ENCODE assay signal across 24 cellular contexts in the genomic region with DNA sequence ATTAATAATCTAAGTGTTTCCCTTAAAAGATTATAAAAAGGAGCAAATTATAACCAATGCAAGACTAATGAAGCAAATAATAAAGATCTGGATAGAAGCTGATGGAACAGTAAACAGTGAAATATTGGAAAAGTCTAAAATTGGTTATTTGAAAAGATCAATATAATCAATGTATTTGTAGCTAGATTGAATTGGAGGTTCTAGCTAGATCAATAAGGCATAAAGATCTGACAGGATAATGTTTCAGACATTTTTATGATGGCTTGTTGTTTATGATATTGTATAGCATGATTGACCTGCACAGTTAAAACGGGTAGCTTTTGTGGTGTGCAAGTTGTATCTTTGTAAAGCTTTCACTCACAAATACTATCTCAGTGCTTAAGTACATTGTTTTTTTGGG.
"Had no signal": no experiment of that assay in that cellular context is flagged by ENCODE, and none has a peak within 500 bp of the region (broad histone marks: within the 10 kb centered on the region; RNA-seq: fewer than 3 reads in every experiment).

No MANE protein-coding gene starts in this region.

- H3K36me3 ChIP-seq: esophagus muscularis mucosa, gastroesophageal sphincter, heart right ventricle, left lung, lower lobe of right lung had no signal

- H3K27ac Mint-ChIP-seq: mesothelial cell of epicardium, naive B cell had no signal

- DNase-seq: dermis blood vessel endothelial cell; dorsolateral prefrontal cortex; effector CD4-positive, alpha-beta T cell; effector memory CD4-positive, alpha-beta T cell; foreskin keratinocyte; head of caudate nucleus; heart right ventricle; hippocampal formation; left cardiac atrium; left lung; left ventricle myocardium superior; lower lobe of right lung; mesenchymal stem cell; mucosa of descending colon; naive B cell had no signal

- H3K27ac ChIP-seq: coronary artery, dorsolateral prefrontal cortex, esophagus muscularis mucosa, foreskin keratinocyte, gastroesophageal sphincter, heart right ventricle, left lung, lower lobe of right lung had no signal

- H3K4me3 ChIP-seq: coronary artery, dorsolateral prefrontal cortex, esophagus muscularis mucosa, gastroesophageal sphincter, heart right ventricle, left lung, lower lobe of right lung, mucosa of descending colon had no signal

- ATAC-seq: foreskin keratinocyte, gastroesophageal sphincter, heart right ventricle, left cardiac atrium, left lung, left ventricle myocardium superior, lower lobe of right lung, mucosa of descending colon had no signal

- H3K4me1 ChIP-seq: esophagus muscularis mucosa, foreskin keratinocyte, heart right ventricle, left lung, lower lobe of right lung had no signal

- H3K27me3 ChIP-seq: dorsolateral prefrontal cortex, esophagus muscularis mucosa, foreskin keratinocyte, gastroesophageal sphincter, heart right ventricle, left lung had no signal

- H3K27me3 Mint-ChIP-seq: naive B cell had no signal

- H3K4me1 Mint-ChIP-seq: mesothelial cell of epicardium, naive B cell had no signal

- H3K9me3 ChIP-seq: esophagus muscularis mucosa, gastroesophageal sphincter, heart right ventricle, left lung, lower lobe of right lung, mucosa of descending colon had no signal

- H3K4me3 Mint-ChIP-seq: mesothelial cell of epicardium, naive B cell had no signal

- FAIRE-seq: colon, endothelial cell of umbilical vein, frontal cortex, islet of Langerhans, keratinocyte had no signal
